In the genomic region with DNA sequence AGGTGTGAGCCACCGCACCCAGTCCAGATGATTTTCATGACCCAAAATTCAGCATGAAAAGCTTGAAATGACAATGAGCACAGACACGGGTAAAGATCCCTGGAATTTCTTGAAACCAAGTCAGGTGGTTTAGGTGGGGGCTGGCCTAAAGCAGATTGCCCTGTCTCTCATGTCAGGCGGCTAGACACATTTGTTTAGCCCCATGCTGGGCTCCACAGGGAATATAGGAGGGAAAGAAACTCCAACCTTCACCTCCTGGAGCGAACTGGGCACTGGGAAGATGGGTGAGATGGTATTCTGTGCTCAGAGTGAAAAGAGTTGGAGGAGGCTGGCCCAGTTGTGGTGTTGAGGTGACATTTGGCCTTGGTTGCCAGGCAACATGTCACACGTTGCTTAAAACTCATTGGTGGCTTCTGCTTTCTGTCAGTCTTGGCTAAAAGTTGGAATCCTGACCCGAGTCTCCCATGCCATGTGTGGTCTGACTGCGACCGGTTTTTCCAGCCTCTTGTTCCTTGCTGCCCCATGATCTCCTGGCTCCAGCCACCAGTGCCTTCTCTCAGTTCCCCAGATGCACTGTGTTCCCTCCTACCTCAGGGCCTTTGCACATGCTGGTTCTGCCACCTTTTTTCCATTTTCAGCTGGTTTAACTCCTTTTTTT, we compare ENCODE assay signal across 23 cellular contexts.
DNase-seq lines count a peak whose midpoint lies in the region; ATAC-seq and TF ChIP-seq lines count a peak whose summit lies in the region.
"Had no signal": no experiment of that assay in that cellular context is flagged by ENCODE, and none has a peak within 500 bp of the region (broad histone marks: within the 10 kb centered on the region; RNA-seq: fewer than 3 reads in every experiment).

No MANE protein-coding gene starts in this region.

- H3F3A ChIP-seq in neural progenitor cell (ENCODE audit: low read depth): no peaks in the 10 kb centered on the region

- DNase-seq in activated naive CD8-positive, alpha-beta T cell treated with anti-CD3 and anti-CD28 coated beads, Interleukin-2, amount 50 U/mL, for 24 hours: no peak
- DNase-seq in activated naive CD8-positive, alpha-beta T cell treated with anti-CD3 and anti-CD28 coated beads for 36 hours: no peak
- DNase-seq in RWPE1 (ENCODE audit: low spot score) (no peak), neural progenitor cell (ENCODE audit: low spot score) (no peak), colonic mucosa (no peak)
- DNase-seq in stimulated activated effector memory CD8-positive, alpha-beta T cell treated with anti-CD3 and anti-CD28 coated beads, Interleukin-12 subunit alpha, Interleukin-12 subunit beta, amount 100 ng/mL, for 72 hours (ENCODE audit: low spot score in 2 of 2): no peak
- DNase-seq: activated CD4-positive, alpha-beta T cell treated with anti-CD3 and anti-CD28 coated beads for 4 hours; activated naive CD4-positive, alpha-beta T cell treated with Interleukin-2 at 50 U/mL for 16 hours; brain microvascular endothelial cell; H7; midbrain; naive thymus-derived CD8-positive, alpha-beta T cell; NCI-H1417 treated with DMSO at 0.1 percent for 48 hours; NCI-H510A; PC-9; SHP77; stimulated activated CD4-positive, alpha-beta T cell treated with anti-CD3 and anti-CD28 coated beads, Interleukin-2, amount 100 ng/mL, for 48 hours had no signal

- TF ChIP-seq CTCF in RWPE1 (conservative IDR thresholded peaks at IDR 0.05; ENCODE audit: low read depth): no peak
- TF ChIP-seq CTCF in neural progenitor cell (IDR thresholded peaks at IDR 0.05): no peak
- no peak for TF ChIP-seq CTCF in colonic mucosa (IDR thresholded peaks at IDR 0.05)

- H3K4me3 ChIP-seq in neural progenitor cell (no peak overlapping the region), colonic mucosa (no peak overlapping the region)
- H3K4me3 ChIP-seq: PC-9, right atrium auricular region, vagina had no signal

- H3K4me2 ChIP-seq in neural progenitor cell: no peak overlapping the region
- H3K4me2 ChIP-seq: PC-9 had no signal

- no peak overlapping the region for H2AFZ ChIP-seq in neural progenitor cell (replicated peaks)
- H2AFZ ChIP-seq: PC-9 had no signal

- H3K9ac ChIP-seq in neural progenitor cell: no peak overlapping the region
- H3K9ac ChIP-seq in colonic mucosa (ENCODE audit: low read depth in 2 of 2, low read length in 2 of 2): no peak overlapping the region

- peaks cover 4% of the 10 kb centered on the region for H4K20me1 ChIP-seq in neural progenitor cell (ENCODE audit: low read depth)

- H3K4me1 ChIP-seq in neural progenitor cell (no peaks in the 10 kb centered on the region), colonic mucosa (no peaks in the 10 kb centered on the region)
- H3K4me1 ChIP-seq: right atrium auricular region, vagina had no signal

- H3K27me3 ChIP-seq in neural progenitor cell (no peaks in the 10 kb centered on the region), colonic mucosa (no peaks in the 10 kb centered on the region)
- H3K27me3 ChIP-seq: brain microvascular endothelial cell, right atrium auricular region, vagina had no signal

- H3K4me1 Mint-ChIP-seq in activated naive CD8-positive, alpha-beta T cell treated with anti-CD3 and anti-CD28 coated beads, Interleukin-2, amount 50 U/mL, for 24 hours: no peaks in the 10 kb centered on the region
- no peaks in the 10 kb centered on the region for H3K4me1 Mint-ChIP-seq in activated naive CD8-positive, alpha-beta T cell treated with anti-CD3 and anti-CD28 coated beads for 36 hours
- peaks cover 5% of the 10 kb centered on the region for H3K4me1 Mint-ChIP-seq in neural progenitor cell
- no peaks in the 10 kb centered on the region for H3K4me1 Mint-ChIP-seq in stimulated activated effector memory CD8-positive, alpha-beta T cell treated with anti-CD3 and anti-CD28 coated beads, Interleukin-12 subunit alpha, Interleukin-12 subunit beta, amount 100 ng/mL, for 72 hours
- H3K4me1 Mint-ChIP-seq: naive thymus-derived CD8-positive, alpha-beta T cell had no signal

- H3K79me2 ChIP-seq in neural progenitor cell (ENCODE audit: low read depth): no peaks in the 10 kb centered on the region

- no peaks in the 10 kb centered on the region for H3K36me3 ChIP-seq in neural progenitor cell
- peaks cover 9% of the 10 kb centered on the region for H3K36me3 ChIP-seq in colonic mucosa

- H3K4me3 Mint-ChIP-seq in activated naive CD8-positive, alpha-beta T cell treated with anti-CD3 and anti-CD28 coated beads, Interleukin-2, amount 50 U/mL, for 24 hours: no peak overlapping the region
- no peak overlapping the region for H3K4me3 Mint-ChIP-seq in activated naive CD8-positive, alpha-beta T cell treated with anti-CD3 and anti-CD28 coated beads for 36 hours
- H3K4me3 Mint-ChIP-seq in neural progenitor cell: no peak overlapping the region
- H3K4me3 Mint-ChIP-seq in stimulated activated effector memory CD8-positive, alpha-beta T cell treated with anti-CD3 and anti-CD28 coated beads, Interleukin-12 subunit alpha, Interleukin-12 subunit beta, amount 100 ng/mL, for 72 hours: no peak overlapping the region
- H3K4me3 Mint-ChIP-seq: T-helper 2 cell treated with Interferon-gamma antibody and Interleukin-4, amounts not matched to agents 5 μg/mL and 100 μg/mL, for 36 hours had no signal

- H3K27me3 Mint-ChIP-seq in activated naive CD8-positive, alpha-beta T cell treated with anti-CD3 and anti-CD28 coated beads, Interleukin-2, amount 50 U/mL, for 24 hours: no peaks in the 10 kb centered on the region
- no peaks in the 10 kb centered on the region for H3K27me3 Mint-ChIP-seq in activated naive CD8-positive, alpha-beta T cell treated with anti-CD3 and anti-CD28 coated beads for 36 hours
- peaks cover 5% of the 10 kb centered on the region for H3K27me3 Mint-ChIP-seq in neural progenitor cell (ENCODE audit: insufficient read depth, low read depth)
- H3K27me3 Mint-ChIP-seq: naive thymus-derived CD8-positive, alpha-beta T cell had no signal

- intact Hi-C loops in colonic mucosa (cut with DNase I): no loop called here

- ATAC-seq in activated naive CD8-positive, alpha-beta T cell treated with anti-CD3 and anti-CD28 coated beads, Interleukin-2, amount 50 U/mL, for 24 hours: no peak
- no peak for ATAC-seq in HG03469 (IDR thresholded peaks at IDR 0.05; ENCODE audit: unreplicated experiment)
- ATAC-seq in stimulated activated effector memory CD8-positive, alpha-beta T cell treated with anti-CD3 and anti-CD28 coated beads, Interleukin-12 subunit alpha, Interleukin-12 subunit beta, amount 100 ng/mL, for 72 hours: no peak
- ATAC-seq in GM21717 (IDR thresholded peaks at IDR 0.05; ENCODE audit: unreplicated experiment): no peak
- ATAC-seq: left ventricle myocardium superior; naive thymus-derived CD8-positive, alpha-beta T cell had no signal

- H3K27ac ChIP-seq in RWPE1: 0 out of 2 replicates have a peak overlapping the region, but pooled peaks have one; percentile 3
- no peak overlapping the region for H3K27ac ChIP-seq in neural progenitor cell
- H3K27ac ChIP-seq in colonic mucosa: no peak overlapping the region
- H3K27ac ChIP-seq: brain microvascular endothelial cell, PC-9, right atrium auricular region, vagina had no signal

- no peaks in the 10 kb centered on the region for H3K9me3 Mint-ChIP-seq in activated naive CD8-positive, alpha-beta T cell treated with anti-CD3 and anti-CD28 coated beads, Interleukin-2, amount 50 U/mL, for 24 hours
- no peaks in the 10 kb centered on the region for H3K9me3 Mint-ChIP-seq in activated naive CD8-positive, alpha-beta T cell treated with anti-CD3 and anti-CD28 coated beads for 36 hours
- no peaks in the 10 kb centered on the region for H3K9me3 Mint-ChIP-seq in neural progenitor cell
- H3K9me3 Mint-ChIP-seq in stimulated activated effector memory CD8-positive, alpha-beta T cell treated with anti-CD3 and anti-CD28 coated beads, Interleukin-12 subunit alpha, Interleukin-12 subunit beta, amount 100 ng/mL, for 72 hours: no peaks in the 10 kb centered on the region
- H3K9me3 Mint-ChIP-seq: naive thymus-derived CD8-positive, alpha-beta T cell; T-helper 2 cell treated with Interferon-gamma antibody and Interleukin-4, amounts not matched to agents 5 μg/mL and 100 μg/mL, for 36 hours had no signal

- POLR2A ChIA-PET in RWPE1 (lab: Yijun Ruan, JAX; ENCODE audit: low non-redundant PET): no interaction called here

- H3K27ac Mint-ChIP-seq in activated naive CD8-positive, alpha-beta T cell treated with anti-CD3 and anti-CD28 coated beads, Interleukin-2, amount 50 U/mL, for 24 hours: peak overlapping the region; percentile 31
- H3K27ac Mint-ChIP-seq in activated naive CD8-positive, alpha-beta T cell treated with anti-CD3 and anti-CD28 coated beads for 36 hours: no peak overlapping the region
- H3K27ac Mint-ChIP-seq in neural progenitor cell: peak overlapping the region; percentile 46
- H3K27ac Mint-ChIP-seq in stimulated activated effector memory CD8-positive, alpha-beta T cell treated with anti-CD3 and anti-CD28 coated beads, Interleukin-12 subunit alpha, Interleukin-12 subunit beta, amount 100 ng/mL, for 72 hours: no peak overlapping the region
- H3K27ac Mint-ChIP-seq: T-helper 2 cell treated with Interferon-gamma antibody and Interleukin-4, amounts not matched to agents 5 μg/mL and 100 μg/mL, for 36 hours had no signal

- H3K9me3 ChIP-seq in neural progenitor cell (ENCODE audit: low read depth): no peaks in the 10 kb centered on the region
- H3K9me3 ChIP-seq in colonic mucosa: no peaks in the 10 kb centered on the region
- H3K9me3 ChIP-seq: right atrium auricular region, vagina had no signal

- peaks cover 61% of the 10 kb centered on the region for H3K36me3 Mint-ChIP-seq in activated naive CD8-positive, alpha-beta T cell treated with anti-CD3 and anti-CD28 coated beads, Interleukin-2, amount 50 U/mL, for 24 hours (ENCODE audit: low read depth)
- H3K36me3 Mint-ChIP-seq in activated naive CD8-positive, alpha-beta T cell treated with anti-CD3 and anti-CD28 coated beads for 36 hours: peaks cover 42% of the 10 kb centered on the region
- H3K36me3 Mint-ChIP-seq in neural progenitor cell: peaks cover 7% of the 10 kb centered on the region
- H3K36me3 Mint-ChIP-seq in stimulated activated effector memory CD8-positive, alpha-beta T cell treated with anti-CD3 and anti-CD28 coated beads, Interleukin-12 subunit alpha, Interleukin-12 subunit beta, amount 100 ng/mL, for 72 hours: peaks cover 99% of the 10 kb centered on the region

- CTCF ChIA-PET in RWPE1 (lab: Yijun Ruan, JAX): interaction anchor here (0.6 to 1.0 kb wide), 2 partner anchors 11 to 343 kb away, joined by 3 read pairs; no protein-coding TSS in a partner anchor

Comparison
In these comparisons a context has a peak if more than half of its experiments do, and no peak if none do; other contexts are left out.
1. H3K27ac Mint-ChIP-seq: peak in activated naive CD8-positive, alpha-beta T cell treated with anti-CD3 and anti-CD28 coated beads, Interleukin-2, amount 50 U/mL, for 24 hours (single experiment) and neural progenitor cell (single experiment); none in activated naive CD8-positive, alpha-beta T cell treated with anti-CD3 and anti-CD28 coated beads for 36 hours (single experiment) and stimulated activated effector memory CD8-positive, alpha-beta T cell treated with anti-CD3 and anti-CD28 coated beads, Interleukin-12 subunit alpha, Interleukin-12 subunit beta, amount 100 ng/mL, for 72 hours (single experiment).